ENCODE assay signal across 1 cellular context in genomic region chr3:170848294-170848917, GRCh38.
TF ChIP-seq lines count a peak whose summit lies in the region.

No MANE protein-coding gene starts in this region.

TF ChIP-seq in HepG2, 621 proteins besides CTCF, POLR2A, EP300 and RAD21 (continued from another document):
- TF ChIP-seq ZNF609 (CRISPR knock-in tag; IDR thresholded peaks at IDR 0.05; ENCODE audit: borderline replicate concordance) (no peak), MTA3 (CRISPR knock-in tag; IDR thresholded peaks at IDR 0.05) (no peak), KAT7 (CRISPR knock-in tag; IDR thresholded peaks at IDR 0.05; ENCODE audit: borderline replicate concordance) (no peak), PPARG (CRISPR knock-in tag; conservative IDR thresholded peaks at IDR 0.05) (no peak), ZNF354B (CRISPR knock-in tag; IDR thresholded peaks at IDR 0.05) (no peak), ARID2 (CRISPR knock-in tag; IDR thresholded peaks at IDR 0.05; ENCODE audit: borderline replicate concordance) (no peak), STAG1 (CRISPR knock-in tag; IDR thresholded peaks at IDR 0.05) (peak; percentile 27; the same call in 1 of the 2 replicates), ZNF780A (CRISPR knock-in tag; IDR thresholded peaks at IDR 0.05) (no peak), ARID3A (IDR thresholded peaks at IDR 0.05; ENCODE audit: low read depth, low read length) (peak; percentile 22; the same call in 1 of the 2 replicates)
